Comparison of ENCODE assay signal across 8 cellular contexts in genomic region chr6:74409447-74409846, GRCh38.
DNase-seq lines count a peak whose midpoint lies in the region; ATAC-seq and TF ChIP-seq lines count a peak whose summit lies in the region.

No MANE protein-coding gene starts in this region.

- H3K27me3 ChIP-seq in BJ (ENCODE audit: control insufficient read depth, insufficient read depth, low read length): no peaks in the 10 kb centered on the region

- H3K4me3 ChIP-seq in BJ (ENCODE audit: low read depth, low read length): no peak overlapping the region

- CTCF ChIA-PET in BJ (lab: Yijun Ruan, JAX): interaction anchor here (0.6 to 8.5 kb wide), 8 partner anchors 11 to 798 kb away, joined by 3 to 130 read pairs (median 4); partner anchors contain the start of gene COL12A1

- ATAC-seq in GM19395 (IDR thresholded peaks at IDR 0.05; ENCODE audit: unreplicated experiment): peak; percentile 92

- no peaks in the 10 kb centered on the region for H3K36me3 ChIP-seq in BJ (ENCODE audit: control insufficient read depth, insufficient read depth, low read length)

- intact Hi-C loops in head of caudate nucleus (cut with DNase I): no loop called here

- POLR2A ChIA-PET in BJ (lab: Charles Lee): no interaction called here

- peak; percentile 56 for TF ChIP-seq CTCF in BJ (IDR thresholded peaks at IDR 0.05; ENCODE audit: insufficient read depth, low read depth, low read length)

- peak; percentile 37 for DNase-seq in BJ (ENCODE audit: low read depth)
- DNase-seq in HS-27A (ENCODE audit: low read depth): peak; percentile 4
- peak; percentile 4 for DNase-seq in cerebellar cortex (ENCODE audit: low spot score)
- DNase-seq in non-pigmented ciliary epithelial cell (ENCODE audit: low read depth): peak; percentile 63
- no peak for DNase-seq in ureter (ENCODE audit: low spot score)
- no peak for DNase-seq in head of caudate nucleus
- no peak for DNase-seq in activated CD4-positive, alpha-beta T cell treated with anti-CD3 and anti-CD28 coated beads for 1 hour

Comparison
In these comparisons a context has a peak if more than half of its experiments do, and no peak if none do; other contexts are left out.
1. DNase-seq: peak in BJ (single experiment), HS-27A (single experiment), cerebellar cortex (single experiment) and non-pigmented ciliary epithelial cell (single experiment); none in ureter (single experiment), head of caudate nucleus (0 of 42) and activated CD4-positive, alpha-beta T cell treated with anti-CD3 and anti-CD28 coated beads for 1 hour (single experiment).